ENCODE assay signal across 12 cellular contexts in the genomic region with DNA sequence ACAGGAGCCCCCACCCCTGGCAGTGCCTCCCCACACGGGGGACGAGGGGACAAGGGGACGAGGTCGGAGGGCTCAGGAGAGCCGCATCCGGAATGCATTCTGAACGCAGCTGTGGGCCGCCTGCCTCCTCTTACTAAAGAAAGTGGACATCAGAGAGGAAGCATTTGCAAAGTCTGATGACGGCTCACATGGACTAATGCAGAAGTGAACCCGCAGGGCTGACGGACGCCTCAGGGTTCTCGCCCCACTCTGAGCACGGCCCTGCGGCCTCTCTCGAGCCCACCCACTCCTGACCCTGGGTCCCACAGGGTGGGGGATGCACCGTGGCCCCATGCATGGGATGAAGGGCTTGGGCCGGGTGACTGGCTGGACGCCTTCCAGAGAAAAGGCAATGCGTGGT. TPM values are rescaled to one million over a fixed set of nuclear protein-coding genes. Genes with fewer than 3 reads are reported as not detected.
DNase-seq lines count a peak whose midpoint lies in the region; ATAC-seq and TF ChIP-seq lines count a peak whose summit lies in the region.
"Had no signal": no experiment of that assay in that cellular context is flagged by ENCODE, and none has a peak within 500 bp of the region (broad histone marks: within the 10 kb centered on the region; RNA-seq: fewer than 3 reads in every experiment).

No MANE protein-coding gene starts in this region.

- H3K27ac ChIP-seq in esophagus muscularis mucosa (replicated peaks in 1 of 4) (no peak overlapping the region), prostate gland (no peak overlapping the region)
- H3K27ac ChIP-seq: SJCRH30 had no signal

- peak; percentile 38 for DNase-seq in activated CD8-positive, alpha-beta memory T cell treated with anti-CD3 and anti-CD28 coated beads for 24 hours
- no peak for DNase-seq in activated CD8-positive, alpha-beta memory T cell treated with anti-CD3 and anti-CD28 coated beads, Interleukin-2, amount 50 U/mL, for 4 hours
- peak; percentile 37 for DNase-seq in ecto neural progenitor cell (ENCODE audit: low spot score)
- DNase-seq in mucosa of descending colon = peak; percentile 19 to 51 (median 31)
- DNase-seq in ureter (ENCODE audit: low spot score) = peak; percentile 41
- DNase-seq in esophagus muscularis mucosa (ENCODE audit: extremely low spot score) = no peak
- no peak for DNase-seq in NCI-H510A treated with DMSO at 0.1 percent for 48 hours (lab: John Stamatoyannopoulos, UW)
- no peak for DNase-seq in prostate gland (ENCODE audit: low spot score)
- DNase-seq: activated CD4-positive, alpha-beta T cell treated with anti-CD3 and anti-CD28 coated beads for 4 hours; NCI-H1092; NCI-H526; SJCRH30 had no signal

- H3K4me3 ChIP-seq in mucosa of descending colon (no peak overlapping the region), esophagus muscularis mucosa (no peak overlapping the region), prostate gland (no peak overlapping the region)
- H3K4me3 ChIP-seq: SJCRH30 had no signal

- H3K27me3 ChIP-seq in esophagus muscularis mucosa (no peaks in the 10 kb centered on the region), prostate gland (replicated peaks; ENCODE audit: insufficient read depth) (no peaks in the 10 kb centered on the region)
- H3K27me3 ChIP-seq: SJCRH30 had no signal

- WGBS in esophagus muscularis mucosa = 91% methylated on average over 20 of the region's 20 CpGs
- WGBS in prostate gland = 90% methylated on average over 20 of the region's 20 CpGs

- H3K4me1 ChIP-seq in mucosa of descending colon (ENCODE audit: low read depth) (peaks cover 7% of the 10 kb centered on the region), esophagus muscularis mucosa (peaks cover 4 to 32% (median 28%) of the 10 kb centered on the region in 4 donors), prostate gland (replicated peaks) (peaks cover 8% of the 10 kb centered on the region)

- H3K9me3 ChIP-seq in mucosa of descending colon = no peaks in the 10 kb centered on the region
- no peaks in the 10 kb centered on the region for H3K9me3 ChIP-seq in esophagus muscularis mucosa
- no peaks in the 10 kb centered on the region for H3K9me3 ChIP-seq in prostate gland
- H3K9me3 ChIP-seq: SJCRH30 had no signal

- TF ChIP-seq CTCF in mucosa of descending colon (IDR thresholded peaks at IDR 0.05) = no peak
- TF ChIP-seq CTCF in esophagus muscularis mucosa (IDR thresholded peaks at IDR 0.05) = no peak
- no peak for TF ChIP-seq CTCF in prostate gland (IDR thresholded peaks at IDR 0.05)

- ATAC-seq in mucosa of descending colon = no peak

- intact Hi-C loops in mucosa of descending colon (cut with DNase I, micrococcal nuclease) = no loop called here
- intact Hi-C loops in esophagus muscularis mucosa (cut with DNase I) = no loop called here
- intact Hi-C loops in prostate gland (cut with DNase I) = no loop called here

- H3K36me3 ChIP-seq in mucosa of descending colon (ENCODE audit: low read depth) (no peaks in the 10 kb centered on the region), esophagus muscularis mucosa (peaks cover 0 to 46% (median 36%) of the 10 kb centered on the region in 4 donors), prostate gland (no peaks in the 10 kb centered on the region)
- H3K36me3 ChIP-seq: SJCRH30 had no signal

- TF ChIP-seq EP300 in esophagus muscularis mucosa (IDR thresholded peaks at IDR 0.05) = no peak

- TF ChIP-seq POLR2A in esophagus muscularis mucosa (IDR thresholded peaks at IDR 0.05; ENCODE audit: low read depth) (no peak), prostate gland (IDR thresholded peaks at IDR 0.05) (no peak)

RNA-seq across cellular contexts. Expression of gene LPCAT1, which starts 5.9 kb away (rescaled TPM):
- total RNA-seq in mucosa of descending colon (10 to 100 TPM in 2 of 3 donors, 1 to 10 TPM in 1; 6.7 to 27.2 (median 26.0) TPM), ureter (48.0 TPM), esophagus muscularis mucosa (10 to 100 TPM; 22.5 to 51.7 (median 35.0) TPM), prostate gland (10 to 100 TPM; 22.6 to 23.9 TPM)

Comparison
In these comparisons a context has a peak if more than half of its experiments do, and no peak if none do; other contexts are left out.
1. DNase-seq: peak in activated CD8-positive, alpha-beta memory T cell treated with anti-CD3 and anti-CD28 coated beads for 24 hours (single experiment), ecto neural progenitor cell (single experiment), mucosa of descending colon (3 of 3) and ureter (single experiment); none in activated CD8-positive, alpha-beta memory T cell treated with anti-CD3 and anti-CD28 coated beads, Interleukin-2, amount 50 U/mL, for 4 hours (single experiment), esophagus muscularis mucosa (single experiment), NCI-H510A treated with DMSO at 0.1 percent for 48 hours (single experiment) and prostate gland (single experiment).